Comparison of ENCODE assay signal across 5 cellular contexts in genomic region chrX:81564851-81565250, GRCh38.
"Had no signal": no experiment of that assay in that cellular context is flagged by ENCODE, and none has a peak within 500 bp of the region (broad histone marks: within the 10 kb centered on the region; RNA-seq: fewer than 3 reads in every experiment).

No MANE protein-coding gene starts in this region.

- H3K4me3 ChIP-seq: GM23248, K562 had no signal

- ATAC-seq: K562 had no signal

- H3K27ac ChIP-seq: GM23248 had no signal

- H2AFZ ChIP-seq: GM23248 had no signal

- DNase-seq: GM23248, HCEC 1CT, IMR-90, KG1 had no signal

- H3K9ac ChIP-seq: GM23248 had no signal
